14 cellular contexts compared by ENCODE assay signal in the genomic region with DNA sequence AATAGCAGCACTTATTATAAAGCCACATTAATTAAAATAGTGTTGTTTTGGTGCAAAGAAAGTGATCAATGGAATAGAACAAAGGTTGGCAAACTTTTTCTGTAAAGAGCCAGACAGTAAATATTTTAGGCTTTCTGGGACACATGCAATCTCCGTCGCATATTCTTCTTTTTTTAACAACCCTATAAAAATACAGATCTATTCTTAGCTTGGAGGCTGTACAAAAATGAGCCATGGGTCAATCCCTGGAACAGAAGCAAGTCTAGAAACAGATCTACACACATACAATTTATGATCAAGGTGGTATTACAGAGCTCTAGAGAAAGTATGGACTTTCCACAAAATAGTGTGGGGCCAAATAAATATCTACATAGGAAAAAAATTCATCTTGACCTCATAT.
DNase-seq lines count a peak whose midpoint lies in the region; ATAC-seq and TF ChIP-seq lines count a peak whose summit lies in the region.
"Had no signal": no experiment of that assay in that cellular context is flagged by ENCODE, and none has a peak within 500 bp of the region (broad histone marks: within the 10 kb centered on the region; RNA-seq: fewer than 3 reads in every experiment).

No MANE protein-coding gene starts in this region.

- ATAC-seq in GM18873 (IDR thresholded peaks at IDR 0.05; ENCODE audit: low FRiP score, unreplicated experiment) (peak; percentile 2), GM21825 (IDR thresholded peaks at IDR 0.05; ENCODE audit: unreplicated experiment) (peak; percentile 5), HG03439 (IDR thresholded peaks at IDR 0.05; ENCODE audit: unreplicated experiment) (peak; percentile 17), psoas muscle (peak in 2 of 4 donors; percentile 33 to 45), HG03565 (IDR thresholded peaks at IDR 0.05; ENCODE audit: unreplicated experiment) (no peak)
- ATAC-seq: left lung had no signal

- WGBS in psoas muscle, 3 donors: 13 to 32% (median 16%) methylated on average over 2 of the region's 2 CpGs

- H3K27me3 ChIP-seq in psoas muscle (ENCODE audit: insufficient read depth in 3 of 3, low read length in 2 of 3) (no peaks in the 10 kb centered on the region), uterus (no peaks in the 10 kb centered on the region)
- H3K27me3 ChIP-seq: left lung had no signal

- DNase-seq in psoas muscle (no peak), NOMO-1 treated with DMSO at 0.1 percent for 48 hours (lab: John Stamatoyannopoulos, UW; ENCODE audit: unreplicated experiment) (no peak), uterus (no peak)
- DNase-seq: activated CD8-positive, alpha-beta memory T cell treated with anti-CD3 and anti-CD28 coated beads for 24 hours; activated effector memory CD4-positive, alpha-beta T cell treated with Interleukin-2 at 50 U/mL for 16 hours; aorta; C1 segment of cervical spinal cord; left lung; MV-4-11; right cardiac atrium had no signal

- H3K4me3 ChIP-seq in psoas muscle (no peak overlapping the region), uterus (no peak overlapping the region)
- H3K4me3 ChIP-seq: left lung had no signal

- intact Hi-C loops in psoas muscle (cut with DNase I) (no loop called here), uterus (cut with DNase I; ENCODE audit: low total_unique reads) (no loop called here)

- H3K36me3 ChIP-seq in psoas muscle (ENCODE audit: insufficient read depth in 1 of 2, low read depth in 1 of 2) (peaks cover 0 to 2% of the 10 kb centered on the region in 2 donors), uterus (no peaks in the 10 kb centered on the region)
- H3K36me3 ChIP-seq: left lung had no signal

- H3K9me3 ChIP-seq in psoas muscle: no peaks in the 10 kb centered on the region
- H3K9me3 ChIP-seq in uterus: no peaks in the 10 kb centered on the region
- H3K9me3 ChIP-seq: left lung had no signal

- TF ChIP-seq POLR2A in uterus (IDR thresholded peaks at IDR 0.05): no peak

- H3K27ac ChIP-seq in psoas muscle (peak overlapping the region; percentile 39), uterus (no peak overlapping the region)
- H3K27ac ChIP-seq: left lung had no signal

- TF ChIP-seq CTCF in psoas muscle (IDR thresholded peaks at IDR 0.05) (no peak), uterus (IDR thresholded peaks at IDR 0.05) (no peak)

- peaks cover 39% of the 10 kb centered on the region for H3K4me1 ChIP-seq in psoas muscle
- H3K4me1 ChIP-seq in uterus: no peaks in the 10 kb centered on the region
- H3K4me1 ChIP-seq: left lung had no signal
